ENCODE assay signal across 30 cellular contexts in genomic region chr1:113369715-113370114, GRCh38. TPM values are rescaled to one million over a fixed set of nuclear protein-coding genes. Genes with fewer than 3 reads are reported as not detected.
A peak's percentile ranks its signal among the peaks of the same experiment; 100 is the strongest.
DNase-seq lines count a peak whose midpoint lies in the region; ATAC-seq, FAIRE-seq and TF ChIP-seq lines count a peak whose summit lies in the region.
"Had no signal": no experiment of that assay in that cellular context is flagged by ENCODE, and none has a peak within 500 bp of the region (broad histone marks: within the 10 kb centered on the region; RNA-seq: fewer than 3 reads in every experiment).

No MANE protein-coding gene starts in this region.

- POLR2A ChIA-PET in activated CD4-positive, alpha-beta T cell treated with anti-CD3 and anti-CD28 coated beads for 36 hours (lab: Charles Lee): no interaction called here
- POLR2A ChIA-PET in activated CD4-positive, alpha-beta T cell treated with anti-CD3 and anti-CD28 coated beads, Interleukin-2, amount 10 ng/mL, durations not matched to agents 7 days and 5 days (lab: Charles Lee): no interaction called here

- H3K4me3 ChIP-seq in neural progenitor cell (no peak overlapping the region), GM23248 (no peak overlapping the region)

- no peaks in the 10 kb centered on the region for H3K9me3 Mint-ChIP-seq in activated CD4-positive, alpha-beta T cell treated with anti-CD3 and anti-CD28 coated beads for 36 hours (ENCODE audit: low read depth)
- no peaks in the 10 kb centered on the region for H3K9me3 Mint-ChIP-seq in activated CD4-positive, alpha-beta T cell treated with anti-CD3 and anti-CD28 coated beads, Interleukin-2, amount 10 ng/mL, durations not matched to agents 7 days and 5 days
- H3K9me3 Mint-ChIP-seq in activated naive CD4-positive, alpha-beta T cell treated with anti-CD3 and anti-CD28 coated beads, Interleukin-2, amount 50 U/mL, for 72 hours: no peaks in the 10 kb centered on the region
- H3K9me3 Mint-ChIP-seq in activated naive CD4-positive, alpha-beta T cell treated with anti-CD3 and anti-CD28 coated beads for 36 hours: no peaks in the 10 kb centered on the region
- no peaks in the 10 kb centered on the region for H3K9me3 Mint-ChIP-seq in neural progenitor cell
- H3K9me3 Mint-ChIP-seq: CD8-positive, alpha-beta memory T cell had no signal

- H3K79me2 ChIP-seq in neural progenitor cell (ENCODE audit: low read depth) (no peaks in the 10 kb centered on the region), GM23248 (ENCODE audit: insufficient read depth) (no peaks in the 10 kb centered on the region)

- H3K4me3 Mint-ChIP-seq in activated CD4-positive, alpha-beta T cell treated with anti-CD3 and anti-CD28 coated beads for 36 hours: no peak overlapping the region
- H3K4me3 Mint-ChIP-seq in activated CD4-positive, alpha-beta T cell treated with anti-CD3 and anti-CD28 coated beads, Interleukin-2, amount 10 ng/mL, durations not matched to agents 7 days and 5 days: no peak overlapping the region
- H3K4me3 Mint-ChIP-seq in activated naive CD4-positive, alpha-beta T cell treated with anti-CD3 and anti-CD28 coated beads for 36 hours: no peak overlapping the region
- no peak overlapping the region for H3K4me3 Mint-ChIP-seq in neural progenitor cell
- H3K4me3 Mint-ChIP-seq: CD14-positive monocyte; CD8-positive, alpha-beta memory T cell; IgD-negative memory B cell had no signal

- in situ Hi-C loops in GM23248 (cut with MboI): no loop called here

- H3K4me1 Mint-ChIP-seq in activated CD4-positive, alpha-beta T cell treated with anti-CD3 and anti-CD28 coated beads for 36 hours: peaks cover 12% of the 10 kb centered on the region
- H3K4me1 Mint-ChIP-seq in activated CD4-positive, alpha-beta T cell treated with anti-CD3 and anti-CD28 coated beads, Interleukin-2, amount 10 ng/mL, durations not matched to agents 7 days and 5 days: peaks cover 11% of the 10 kb centered on the region
- peaks cover 5% of the 10 kb centered on the region for H3K4me1 Mint-ChIP-seq in activated naive CD4-positive, alpha-beta T cell treated with anti-CD3 and anti-CD28 coated beads for 36 hours (ENCODE audit: low read depth)
- H3K4me1 Mint-ChIP-seq in neural progenitor cell: peaks cover 10% of the 10 kb centered on the region
- H3K4me1 Mint-ChIP-seq: CD14-positive monocyte; CD8-positive, alpha-beta memory T cell had no signal

- H3K27ac Mint-ChIP-seq in activated CD4-positive, alpha-beta T cell treated with anti-CD3 and anti-CD28 coated beads for 36 hours: no peak overlapping the region
- H3K27ac Mint-ChIP-seq in activated CD4-positive, alpha-beta T cell treated with anti-CD3 and anti-CD28 coated beads, Interleukin-2, amount 10 ng/mL, durations not matched to agents 7 days and 5 days: no peak overlapping the region
- no peak overlapping the region for H3K27ac Mint-ChIP-seq in activated naive CD4-positive, alpha-beta T cell treated with anti-CD3 and anti-CD28 coated beads, Interleukin-2, amount 50 U/mL, for 72 hours
- H3K27ac Mint-ChIP-seq in activated naive CD4-positive, alpha-beta T cell treated with anti-CD3 and anti-CD28 coated beads for 36 hours: no peak overlapping the region
- H3K27ac Mint-ChIP-seq in neural progenitor cell: no peak overlapping the region
- H3K27ac Mint-ChIP-seq: CD14-positive monocyte; CD8-positive, alpha-beta memory T cell; IgD-negative memory B cell had no signal

- peak; percentile 86 for ATAC-seq in activated CD4-positive, alpha-beta T cell treated with anti-CD3 and anti-CD28 coated beads for 36 hours
- ATAC-seq in activated naive CD4-positive, alpha-beta T cell treated with anti-CD3 and anti-CD28 coated beads, Interleukin-2, amount 50 U/mL, for 72 hours: peak; percentile 48 to 93
- ATAC-seq in HG02623 (IDR thresholded peaks at IDR 0.05; ENCODE audit: unreplicated experiment): no peak
- ATAC-seq: Panc1 had no signal

- intact Hi-C loops in activated CD4-positive, alpha-beta T cell treated with anti-CD3 and anti-CD28 coated beads for 36 hours (cut with DNase I, micrococcal nuclease): no loop called here
- intact Hi-C loops in activated naive CD4-positive, alpha-beta T cell treated with anti-CD3 and anti-CD28 coated beads for 36 hours (cut with micrococcal nuclease): no loop called here

- CTCF ChIA-PET in activated CD4-positive, alpha-beta T cell treated with anti-CD3 and anti-CD28 coated beads for 36 hours (lab: Charles Lee): no interaction called here
- CTCF ChIA-PET in activated CD4-positive, alpha-beta T cell treated with anti-CD3 and anti-CD28 coated beads, Interleukin-2, amount 10 ng/mL, durations not matched to agents 7 days and 5 days (lab: Charles Lee): no interaction called here
- CTCF ChIA-PET in activated naive CD4-positive, alpha-beta T cell treated with anti-CD3 and anti-CD28 coated beads for 36 hours (lab: Charles Lee): no interaction called here

- peaks cover 5% of the 10 kb centered on the region for H3K27me3 Mint-ChIP-seq in activated CD4-positive, alpha-beta T cell treated with anti-CD3 and anti-CD28 coated beads for 36 hours
- H3K27me3 Mint-ChIP-seq in activated CD4-positive, alpha-beta T cell treated with anti-CD3 and anti-CD28 coated beads, Interleukin-2, amount 10 ng/mL, durations not matched to agents 7 days and 5 days: peaks cover 8% of the 10 kb centered on the region
- H3K27me3 Mint-ChIP-seq in activated naive CD4-positive, alpha-beta T cell treated with anti-CD3 and anti-CD28 coated beads for 36 hours (ENCODE audit: low read depth): no peaks in the 10 kb centered on the region
- no peaks in the 10 kb centered on the region for H3K27me3 Mint-ChIP-seq in neural progenitor cell (ENCODE audit: insufficient read depth, low read depth)

- no peak for DNase-seq in activated CD4-positive, alpha-beta T cell treated with anti-CD3 and anti-CD28 coated beads for 36 hours
- DNase-seq in activated CD4-positive, alpha-beta T cell treated with anti-CD3 and anti-CD28 coated beads, Interleukin-2, amount 10 ng/mL, durations not matched to agents 7 days and 5 days: no peak
- no peak for DNase-seq in activated naive CD4-positive, alpha-beta T cell treated with anti-CD3 and anti-CD28 coated beads, Interleukin-2, amount 50 U/mL, for 72 hours (ENCODE audit: low spot score in 2 of 2)
- DNase-seq in activated naive CD4-positive, alpha-beta T cell treated with anti-CD3 and anti-CD28 coated beads for 36 hours: no peak
- no peak for DNase-seq in neural progenitor cell (ENCODE audit: low spot score)
- no peak for DNase-seq in GM23248
- DNase-seq in urothelium cell line (ENCODE audit: low spot score): no peak
- DNase-seq: ACHN; BE2C; Calu3; CD8-positive, alpha-beta memory T cell; DMS79 treated with DMSO at 0.1 percent for 48 hours; GF-D8; GOT3; HCEC 1CT; NCI-H1092; NCI-H1417 treated with DMSO at 0.1 percent for 48 hours; NCI-H1694 treated with DMSO at 0.1 percent for 48 hours; NCI-H2081; NCI-H2227 treated with DMSO at 0.1 percent for 48 hours; NCI-H526 treated with DMSO at 0.1 percent for 48 hours; SHP77 had no signal

- no peak for TF ChIP-seq CTCF in neural progenitor cell (IDR thresholded peaks at IDR 0.05)

- H3K27me3 ChIP-seq in neural progenitor cell: no peaks in the 10 kb centered on the region
- H3K27me3 ChIP-seq in GM23248 (replicated peaks; ENCODE audit: insufficient read depth): no peaks in the 10 kb centered on the region
- H3K27me3 ChIP-seq: BE2C had no signal

- no peaks in the 10 kb centered on the region for H4K20me1 ChIP-seq in neural progenitor cell (ENCODE audit: low read depth)
- H4K20me1 ChIP-seq in GM23248 (ENCODE audit: insufficient read depth): no peaks in the 10 kb centered on the region

- H3K36me3 ChIP-seq in neural progenitor cell (no peaks in the 10 kb centered on the region), GM23248 (ENCODE audit: low read depth) (no peaks in the 10 kb centered on the region)
- H3K36me3 ChIP-seq: BE2C had no signal

- H2AFZ ChIP-seq in neural progenitor cell (replicated peaks) (peak overlapping the region; percentile 83), GM23248 (no peak overlapping the region)

- 26 to 29% methylated on average over 2 of the region's 2 CpGs for WGBS in GM23248 (ENCODE audit: low coverage in 1 of 2, low lambda C conversion rate in 2 of 2, missing lambda C conversion rate in 2 of 2), 2 experiments

- H3K4me1 ChIP-seq in neural progenitor cell (no peaks in the 10 kb centered on the region), GM23248 (ENCODE audit: insufficient read depth) (no peaks in the 10 kb centered on the region)
- H3K4me1 ChIP-seq: BE2C had no signal

- no peak overlapping the region for H3K9ac ChIP-seq in neural progenitor cell
- no peak overlapping the region for H3K9ac ChIP-seq in GM23248
- H3K9ac ChIP-seq: KMS-11 had no signal

- H3K36me3 Mint-ChIP-seq in activated CD4-positive, alpha-beta T cell treated with anti-CD3 and anti-CD28 coated beads for 36 hours (ENCODE audit: low read depth): no peaks in the 10 kb centered on the region
- no peaks in the 10 kb centered on the region for H3K36me3 Mint-ChIP-seq in activated CD4-positive, alpha-beta T cell treated with anti-CD3 and anti-CD28 coated beads, Interleukin-2, amount 10 ng/mL, durations not matched to agents 7 days and 5 days (ENCODE audit: low read depth)
- H3K36me3 Mint-ChIP-seq in activated naive CD4-positive, alpha-beta T cell treated with anti-CD3 and anti-CD28 coated beads, Interleukin-2, amount 50 U/mL, for 72 hours: no peaks in the 10 kb centered on the region
- no peaks in the 10 kb centered on the region for H3K36me3 Mint-ChIP-seq in activated naive CD4-positive, alpha-beta T cell treated with anti-CD3 and anti-CD28 coated beads for 36 hours (ENCODE audit: low read depth)
- no peaks in the 10 kb centered on the region for H3K36me3 Mint-ChIP-seq in neural progenitor cell
- H3K36me3 Mint-ChIP-seq: CD14-positive monocyte; CD8-positive, alpha-beta memory T cell; IgD-negative memory B cell had no signal

- H3K9me3 ChIP-seq in neural progenitor cell (ENCODE audit: low read depth) (no peaks in the 10 kb centered on the region), GM23248 (ENCODE audit: low read depth) (no peaks in the 10 kb centered on the region)
- H3K9me3 ChIP-seq: BE2C had no signal

- no peaks in the 10 kb centered on the region for H3F3A ChIP-seq in neural progenitor cell (ENCODE audit: low read depth)
- no peaks in the 10 kb centered on the region for H3F3A ChIP-seq in GM23248 (ENCODE audit: insufficient read depth)

- H3K4me2 ChIP-seq in neural progenitor cell (no peak overlapping the region), GM23248 (ENCODE audit: unreplicated experiment) (no peak overlapping the region)
- H3K4me2 ChIP-seq: KMS-11 had no signal

- H3K27ac ChIP-seq in neural progenitor cell (no peak overlapping the region), GM23248 (no peak overlapping the region)
- H3K27ac ChIP-seq: 22Rv1, HL-60, KMS-11, RWPE1 had no signal

- H3K9me2 ChIP-seq in GM23248 (ENCODE audit: insufficient read depth): no peaks in the 10 kb centered on the region

- no peak for FAIRE-seq in urothelium cell line (lab: Jason Lieb, UNC)

RNA-seq across cellular contexts. Expression of gene MAGI3, which starts 20.6 kb away (rescaled TPM):
- total RNA-seq in activated CD4-positive, alpha-beta T cell treated with anti-CD3 and anti-CD28 coated beads for 36 hours: 1 to 10 TPM; 6.4 to 6.7 TPM
- total RNA-seq in activated CD4-positive, alpha-beta T cell treated with anti-CD3 and anti-CD28 coated beads, Interleukin-2, amount 10 ng/mL, durations not matched to agents 7 days and 5 days: 10 to 100 TPM; 10.8 to 11.0 TPM
- total RNA-seq in activated naive CD4-positive, alpha-beta T cell treated with anti-CD3 and anti-CD28 coated beads, Interleukin-2, amount 50 U/mL, for 72 hours: 1 to 10 TPM; 6.3 to 8.4 TPM
- 1 to 10 TPM; 5.9 to 6.4 TPM for total RNA-seq in activated naive CD4-positive, alpha-beta T cell treated with anti-CD3 and anti-CD28 coated beads for 36 hours
- 20.9 and 26.9 TPM in 2 replicates for total RNA-seq in neural progenitor cell (ENCODE audit: low replicate concordance)
- total RNA-seq in GM23248 (2014; rRNA removed; shearing (Covaris generic)): 6.4 and 7.2 TPM in 2 replicates
- polyA plus RNA-seq in GM23248 (2016; fragmentation: Nextera tagmentation; extraction: Ambion mirVana): 1.9 and 2.1 TPM in 2 replicates
